10 cellular contexts compared by ENCODE assay signal in the genomic region with DNA sequence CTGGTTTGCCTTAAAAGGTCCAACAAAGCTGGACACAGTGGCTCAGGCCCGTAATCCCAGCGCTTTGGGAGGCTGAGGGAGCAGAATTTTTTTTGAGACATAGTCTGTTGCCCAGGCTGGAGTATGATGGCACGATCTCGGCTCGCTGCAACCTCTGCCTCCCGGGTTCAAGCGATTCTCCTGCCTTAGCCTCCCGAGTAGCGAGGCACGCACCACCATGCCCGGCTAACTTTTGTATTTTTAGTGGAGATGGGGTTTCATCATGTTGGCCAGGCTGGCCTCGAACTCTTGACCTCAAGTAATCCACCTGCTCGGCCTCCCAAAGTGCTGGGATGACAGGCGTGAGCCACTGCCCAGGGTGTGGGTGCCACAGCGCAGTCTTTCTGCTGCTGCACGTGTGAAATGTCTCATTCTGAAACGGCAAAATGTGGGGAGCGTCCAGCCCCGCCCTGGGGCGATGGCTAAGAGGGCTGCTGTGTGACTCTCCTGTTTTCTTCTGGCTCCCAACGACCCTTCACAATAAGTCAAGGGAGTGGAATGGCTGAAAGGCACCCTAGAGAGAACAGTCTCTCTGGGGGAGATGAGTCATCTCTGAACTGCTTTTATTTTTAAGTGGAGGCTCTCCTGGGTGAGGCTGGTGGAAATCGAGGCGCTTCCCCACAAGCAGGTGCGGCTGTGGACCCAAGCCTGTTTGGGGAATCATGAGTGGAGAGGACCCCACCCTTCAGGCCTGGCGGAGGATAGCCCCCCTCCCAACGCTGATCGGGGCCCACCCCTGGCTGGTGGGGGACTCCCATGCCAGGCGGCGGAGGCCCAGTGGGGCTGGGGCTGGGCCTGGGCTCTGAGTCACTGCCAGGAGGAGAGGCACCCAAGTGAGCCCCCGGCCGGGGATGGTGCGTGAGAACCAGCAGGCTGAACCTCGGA. TPM values are rescaled to one million over a fixed set of nuclear protein-coding genes. Genes with fewer than 3 reads are reported as not detected.
DNase-seq lines count a peak whose midpoint lies in the region; ATAC-seq, FAIRE-seq and TF ChIP-seq lines count a peak whose summit lies in the region.
"Had no signal": no experiment of that assay in that cellular context is flagged by ENCODE, and none has a peak within 500 bp of the region (broad histone marks: within the 10 kb centered on the region; RNA-seq: fewer than 3 reads in every experiment).

No MANE protein-coding gene starts in this region.

- DNase-seq in DMS53 (lab: John Stamatoyannopoulos, UW) (peak; percentile 25), DMS53 treated with DMSO at 0.1 percent for 48 hours (lab: John Stamatoyannopoulos, UW; ENCODE audit: unreplicated experiment) (no peak), HPDE6-E6E7 (ENCODE audit: extremely low spot score) (peak; percentile 91), spleen (peak; percentile 60), GF-D8 (lab: John Stamatoyannopoulos, UW) (no peak), D721Med (ENCODE audit: insufficient read length, low spot score) (no peak)
- DNase-seq in activated T-helper 2 cell treated with anti-CD3 and anti-CD28 coated beads, Interferon-gamma antibody, Interleukin-2, Interleukin-4, amounts not matched to agents 10 μg/mL and 5 μg/mL and 100 μg/mL, durations not matched to agents 14 hours and 24 hours and 36 hours (ENCODE audit: low spot score): no peak

- ATAC-seq in GM21526 (IDR thresholded peaks at IDR 0.05; ENCODE audit: low FRiP score, unreplicated experiment): peak; percentile 74

- peaks cover 0 to 6% (median 0%) of the 10 kb centered on the region in 7 donors for H3K27me3 ChIP-seq in spleen (replicated peaks in 1 of 7)

- H3K27ac ChIP-seq in spleen: no peak overlapping the region
- H3K27ac ChIP-seq: 22Rv1 had no signal

- H3K4me3 ChIP-seq in spleen: no peak overlapping the region

- H3K9me3 ChIP-seq in spleen: peaks cover 0 to 11% (median 0%) of the 10 kb centered on the region in 8 donors

- H3K36me3 ChIP-seq in spleen: peaks cover 0 to 28% (median 0%) of the 10 kb centered on the region in 6 donors

- FAIRE-seq in D721Med (lab: Jason Lieb, UNC): no peak

- peaks cover 23% of the 10 kb centered on the region for H3K4me1 Mint-ChIP-seq in activated T-helper 2 cell treated with anti-CD3 and anti-CD28 coated beads, Interferon-gamma antibody, Interleukin-2, Interleukin-4, amounts not matched to agents 10 μg/mL and 5 μg/mL and 100 μg/mL, durations not matched to agents 14 hours and 24 hours and 36 hours (ENCODE audit: low read depth)

- H3K36me3 Mint-ChIP-seq in activated T-helper 2 cell treated with anti-CD3 and anti-CD28 coated beads, Interferon-gamma antibody, Interleukin-2, Interleukin-4, amounts not matched to agents 10 μg/mL and 5 μg/mL and 100 μg/mL, durations not matched to agents 14 hours and 24 hours and 36 hours (ENCODE audit: low read depth): peaks cover 38% of the 10 kb centered on the region

- TF ChIP-seq CTCF in spleen (IDR thresholded peaks at IDR 0.05 in 8 of 11, conservative IDR thresholded peaks at IDR 0.05 in 3 of 11): no peak
- TF ChIP-seq CTCF in D721Med (IDR thresholded peaks at IDR 0.05; ENCODE audit: insufficient read depth, missing control alignments): no peak

- intact Hi-C loops in activated T-helper 2 cell treated with anti-CD3 and anti-CD28 coated beads, Interferon-gamma antibody, Interleukin-2, Interleukin-4, amounts not matched to agents 10 μg/mL and 5 μg/mL and 100 μg/mL, durations not matched to agents 14 hours and 24 hours and 36 hours (cut with micrococcal nuclease): no loop called here
- intact Hi-C loops in spleen (cut with DNase I; ENCODE audit: low total_unique reads): no loop called here

- no peaks in the 10 kb centered on the region for H3K27me3 Mint-ChIP-seq in activated T-helper 2 cell treated with anti-CD3 and anti-CD28 coated beads, Interferon-gamma antibody, Interleukin-2, Interleukin-4, amounts not matched to agents 10 μg/mL and 5 μg/mL and 100 μg/mL, durations not matched to agents 14 hours and 24 hours and 36 hours (ENCODE audit: low read depth)

- TF ChIP-seq POLR2A in spleen (IDR thresholded peaks at IDR 0.05): no peak

- H3K4me3 Mint-ChIP-seq in activated T-helper 2 cell treated with anti-CD3 and anti-CD28 coated beads, Interferon-gamma antibody, Interleukin-2, Interleukin-4, amounts not matched to agents 10 μg/mL and 5 μg/mL and 100 μg/mL, durations not matched to agents 14 hours and 24 hours and 36 hours (ENCODE audit: low read depth): no peak overlapping the region

- peaks cover 17% of the 10 kb centered on the region for H3K9me3 Mint-ChIP-seq in activated T-helper 2 cell treated with anti-CD3 and anti-CD28 coated beads, Interferon-gamma antibody, Interleukin-2, Interleukin-4, amounts not matched to agents 10 μg/mL and 5 μg/mL and 100 μg/mL, durations not matched to agents 14 hours and 24 hours and 36 hours

- H3K4me1 ChIP-seq in spleen: peaks cover 0 to 18% (median 3%) of the 10 kb centered on the region in 6 donors

- peak overlapping the region; percentile 76 for H3K27ac Mint-ChIP-seq in activated T-helper 2 cell treated with anti-CD3 and anti-CD28 coated beads, Interferon-gamma antibody, Interleukin-2, Interleukin-4, amounts not matched to agents 10 μg/mL and 5 μg/mL and 100 μg/mL, durations not matched to agents 14 hours and 24 hours and 36 hours

- WGBS in spleen, 5 donors: 68 to 81% (median 80%) methylated on average over 33 of the region's 33 CpGs

RNA-seq across cellular contexts. Expression of gene ADAP1, which starts 18.1 kb away (rescaled TPM):
- 62.8 and 65.2 TPM in 2 replicates for total RNA-seq in activated T-helper 2 cell treated with anti-CD3 and anti-CD28 coated beads, Interferon-gamma antibody, Interleukin-2, Interleukin-4, amounts not matched to agents 10 μg/mL and 5 μg/mL and 100 μg/mL, durations not matched to agents 14 hours and 24 hours and 36 hours
- total RNA-seq in spleen: 10 to 100 TPM; 18.1 to 35.4 (median 25.7) TPM
- polyA plus RNA-seq in spleen: 10 to 100 TPM in 2 of 3 donors, 1 to 10 TPM in 1; 8.7 to 38.6 (median 12.8) TPM

RNA-seq across cellular contexts. Expression of gene COX19, which starts 39.0 kb away (rescaled TPM):
- total RNA-seq in activated T-helper 2 cell treated with anti-CD3 and anti-CD28 coated beads, Interferon-gamma antibody, Interleukin-2, Interleukin-4, amounts not matched to agents 10 μg/mL and 5 μg/mL and 100 μg/mL, durations not matched to agents 14 hours and 24 hours and 36 hours: 15.0 and 17.2 TPM in 2 replicates
- 10 to 100 TPM; 12.4 to 29.1 (median 18.9) TPM for total RNA-seq in spleen
- polyA plus RNA-seq in spleen: 1 to 10 TPM; 7.1 to 8.9 (median 7.2) TPM

RNA-seq across cellular contexts. Expression of gene CYP2W1, which starts 46.6 kb away (rescaled TPM):
- total RNA-seq in activated T-helper 2 cell treated with anti-CD3 and anti-CD28 coated beads, Interferon-gamma antibody, Interleukin-2, Interleukin-4, amounts not matched to agents 10 μg/mL and 5 μg/mL and 100 μg/mL, durations not matched to agents 14 hours and 24 hours and 36 hours: not detected in 2 replicates
- 1 to 10 TPM in 1 of 7 donors, under 1 TPM in 4, not detected in 2; 0.13 to 1.2 (median 0.51) TPM for total RNA-seq in spleen
- polyA plus RNA-seq in spleen: under 1 TPM; 0.05 to 0.80 (median 0.28) TPM
- total RNA-seq: temporal lobe had no signal

Comparison
In these comparisons a context has a peak if more than half of its experiments do, and no peak if none do; other contexts are left out.
1. DNase-seq: peak in DMS53 (single experiment), HPDE6-E6E7 (single experiment) and spleen (single experiment); none in DMS53 treated with DMSO at 0.1 percent for 48 hours (single experiment), activated T-helper 2 cell treated with anti-CD3 and anti-CD28 coated beads, Interferon-gamma antibody, Interleukin-2, Interleukin-4, amounts not matched to agents 10 μg/mL and 5 μg/mL and 100 μg/mL, durations not matched to agents 14 hours and 24 hours and 36 hours (single experiment), GF-D8 (single experiment) and D721Med (single experiment).